In genomic region chr10:3113343-3113720, GRCh38 we compare ENCODE assay signal across 1 cellular context.
TF ChIP-seq lines count a peak whose summit lies in the region.

No MANE protein-coding gene starts in this region.

TF ChIP-seq in GM12878, 131 proteins besides CTCF, POLR2A, EP300 and RAD21:
- TF ChIP-seq ZNF384 (IDR thresholded peaks at IDR 0.05; ENCODE audit: borderline replicate concordance, low read depth, low read length) (no peak), BCL3 (IDR thresholded peaks at IDR 0.05; ENCODE audit: borderline replicate concordance, insufficient read depth, low read depth, low read length, poor library complexity, severe bottlenecking) (peak; percentile 38), ZNF24 (IDR thresholded peaks at IDR 0.05) (no peak), ATF7 (IDR thresholded peaks at IDR 0.05; ENCODE audit: low read depth) (no peak), RELA (IDR thresholded peaks at IDR 0.05; ENCODE audit: borderline replicate concordance, partially characterized antibody) (no peak), TCF3 (IDR thresholded peaks at IDR 0.05; ENCODE audit: borderline replicate concordance, insufficient read depth, low read depth, low read length) (0 out of 2 replicates have a peak, but pooled peaks have one; percentile 34), NR2F1 (conservative IDR thresholded peaks at IDR 0.05) (no peak), POU2F2 (IDR thresholded peaks at IDR 0.05; ENCODE audit: borderline replicate concordance, low read depth, low read length) (no peak), HDGF (IDR thresholded peaks at IDR 0.05) (no peak), RELB (IDR thresholded peaks at IDR 0.05; ENCODE audit: low read depth) (no peak)
TF ChIP-seq in GM12878: peak in this region for 2.
